Comparison of ENCODE assay signal across 8 cellular contexts in genomic region chr10:31353574-31353973, GRCh38. TPM values are rescaled to one million over a fixed set of nuclear protein-coding genes. Genes with fewer than 3 reads are reported as not detected.
DNase-seq lines count a peak whose midpoint lies in the region; ATAC-seq and TF ChIP-seq lines count a peak whose summit lies in the region.

No MANE protein-coding gene starts in this region.

- H3K9me3 Mint-ChIP-seq in WTC11: no peaks in the 10 kb centered on the region

- POLR2A ChIA-PET in RWPE1 (lab: Yijun Ruan, JAX; ENCODE audit: low non-redundant PET) (no interaction called here), WTC11 (lab: Charles Lee) (no interaction called here)

- in situ Hi-C loops in Caki2 (cut with HindIII; ENCODE audit: low pct_unique_long_range_greater_than_20kb, low sequenced_read_pairs): no loop called here

- H3K36me3 Mint-ChIP-seq in WTC11: no peaks in the 10 kb centered on the region

- H3K27ac Mint-ChIP-seq in WTC11: no peak overlapping the region

- no peak overlapping the region for H3K4me3 Mint-ChIP-seq in WTC11

- DNase-seq in Caki2 (ENCODE audit: low read depth) (peak; percentile 54), RWPE1 (ENCODE audit: low spot score) (peak; percentile 62), glomerular visceral epithelial cell (ENCODE audit: extremely low spot score) (peak; percentile 63), NCI-H2081 (lab: John Stamatoyannopoulos, UW) (no peak), WTC11 (ENCODE audit: low spot score) (no peak), NCI-H2171 (lab: John Stamatoyannopoulos, UW) (no peak)

- H3K27ac ChIP-seq in RWPE1: no peak overlapping the region

- H3K27me3 Mint-ChIP-seq in WTC11 (ENCODE audit: low read depth): no peaks in the 10 kb centered on the region

- ATAC-seq in GM18909 (IDR thresholded peaks at IDR 0.05; ENCODE audit: poor library complexity, unreplicated experiment) (peak; percentile 93), HG03045 (IDR thresholded peaks at IDR 0.05; ENCODE audit: unreplicated experiment) (peak; percentile 84), WTC11 (no peak)

- TF ChIP-seq CTCF in RWPE1 (conservative IDR thresholded peaks at IDR 0.05; ENCODE audit: low read depth) (no peak), WTC11 (IDR thresholded peaks at IDR 0.05) (no peak)

- CTCF ChIA-PET in RWPE1 (lab: Yijun Ruan, JAX): interaction anchor here (0.6 kb wide), 2 partner anchors 310 to 350 kb away, joined by 3 to 4 read pairs; no protein-coding TSS in a partner anchor
- CTCF ChIA-PET in WTC11 (lab: Charles Lee): interaction anchor here (0.6 to 1.6 kb wide), 3 partner anchors 114 to 601 kb away, joined by 3 to 4 read pairs (median 3); no protein-coding TSS in a partner anchor

- H3K4me1 Mint-ChIP-seq in WTC11: peaks cover 7% of the 10 kb centered on the region; the same call in 1 of the 2 replicates

TF ChIP-seq in WTC11, 78 proteins besides CTCF, POLR2A, EP300 and RAD21:
- TF ChIP-seq TP53 (CRISPR knock-in tag; IDR thresholded peaks at IDR 0.05) (no peak), NR3C1 (CRISPR knock-in tag; conservative IDR thresholded peaks at IDR 0.05; ENCODE audit: low read depth) (no peak), ZNF121 (CRISPR knock-in tag; IDR thresholded peaks at IDR 0.05) (no peak), CREM (CRISPR knock-in tag; IDR thresholded peaks at IDR 0.05) (no peak), MXD4 (CRISPR knock-in tag; IDR thresholded peaks at IDR 0.05; ENCODE audit: borderline replicate concordance) (no peak), ATF1 (CRISPR knock-in tag; IDR thresholded peaks at IDR 0.05) (no peak), NR2C2 (CRISPR knock-in tag; IDR thresholded peaks at IDR 0.05) (no peak)

RNA-seq across cellular contexts. Expression of gene ZEB1, which starts 34.6 kb away (rescaled TPM):
- total RNA-seq in Caki2 (2014; rRNA removed; shearing (Covaris generic); ENCODE audit: low replicate concordance): 10.3 and 20.4 TPM in 2 replicates
- total RNA-seq in WTC11 (2021): 0.18 to 0.39 TPM (median 0.34 TPM) in 3 replicates

Comparison
In these comparisons a context has a peak if more than half of its experiments do, and no peak if none do; other contexts are left out.
1. DNase-seq: peak in Caki2 (single experiment), RWPE1 (single experiment) and glomerular visceral epithelial cell (single experiment); none in NCI-H2081 (0 of 2), WTC11 (single experiment) and NCI-H2171 (single experiment).